ENCODE assay signal across 24 cellular contexts in the genomic region with DNA sequence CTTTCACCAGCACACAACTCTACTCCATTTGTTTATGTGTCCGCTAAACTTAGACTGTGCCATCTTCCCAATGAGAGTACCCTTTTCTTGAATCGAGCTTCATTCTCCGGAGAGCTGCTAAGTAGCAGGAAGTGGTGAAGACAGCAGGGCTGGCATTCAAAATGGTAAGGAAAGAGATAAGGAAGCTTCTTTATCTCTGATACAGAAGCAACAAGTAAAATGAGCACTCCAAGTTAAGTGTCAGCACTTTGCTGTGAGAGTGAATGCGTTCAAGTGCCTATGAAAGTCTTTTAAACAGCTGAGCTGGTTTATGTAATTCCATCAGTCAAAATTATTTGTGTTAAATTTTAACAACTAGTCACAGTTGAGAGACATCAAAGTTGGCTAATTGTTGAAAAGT.
"Had no signal": no experiment of that assay in that cellular context is flagged by ENCODE, and none has a peak within 500 bp of the region (broad histone marks: within the 10 kb centered on the region; RNA-seq: fewer than 3 reads in every experiment).

No MANE protein-coding gene starts in this region.

- H3K36me3 ChIP-seq: left ventricle myocardium inferior, pancreas, prostate gland, spleen, suprapubic skin, thoracic aorta, tibial artery, upper lobe of right lung had no signal

- H3K9me3 ChIP-seq: left ventricle myocardium inferior, pancreas, prostate gland, suprapubic skin, thoracic aorta, tibial artery, upper lobe of right lung had no signal

- H3K4me1 ChIP-seq: left ventricle myocardium inferior, pancreas, prostate gland, spleen, suprapubic skin, tibial artery, upper lobe of right lung had no signal

- DNase-seq: hypothalamus; islet precursor cell; left ventricle myocardium inferior; midbrain; mucosa of descending colon; naive thymus-derived CD4-positive, alpha-beta T cell; pancreas; posterior cingulate gyrus; retina; right cardiac atrium; spleen; stimulated activated CD4-positive, alpha-beta T cell treated with anti-CD3 and anti-CD28 coated beads, Interleukin-4, amount 100 ng/mL, for 24 hours; stimulated activated naive CD4-positive, alpha-beta T cell; tibial artery; trophoblast cell; upper lobe of right lung had no signal

- H3K27me3 ChIP-seq: pancreas, spleen, suprapubic skin, tibial artery, upper lobe of right lung had no signal

- H3K27ac ChIP-seq: left ventricle myocardium inferior, pancreas, prostate gland, skin epidermis, spleen, suprapubic skin, thoracic aorta, tibial artery, upper lobe of right lung had no signal

- ATAC-seq: mucosa of descending colon; naive thymus-derived CD4-positive, alpha-beta T cell; natural killer cell treated with Interleukin-12 subunit alpha and Interleukin-12 subunit beta and Interleukin-15 and Interleukin-18, amount 100 ng/mL, for 72 hours; pancreas; right cardiac atrium; sciatic nerve; stimulated activated effector memory CD8-positive, alpha-beta T cell treated with anti-CD3 and anti-CD28 coated beads, Interleukin-12 subunit alpha, Interleukin-12 subunit beta, amount 100 ng/mL, for 72 hours; upper lobe of right lung had no signal

- H3K4me3 ChIP-seq: left ventricle myocardium inferior, lung, mucosa of descending colon, pancreas, prostate gland, skin epidermis, spleen, suprapubic skin, thoracic aorta, tibial artery, upper lobe of right lung had no signal
